In genomic region chr11:68684385-68685356, GRCh38 we compare ENCODE assay signal across 9 cellular contexts. TPM values are rescaled to one million over a fixed set of nuclear protein-coding genes. Genes with fewer than 3 reads are reported as not detected.
A peak's percentile ranks its signal among the peaks of the same experiment; 100 is the strongest.
DNase-seq lines count a peak whose midpoint lies in the region; ATAC-seq and TF ChIP-seq lines count a peak whose summit lies in the region.
"Had no signal": no experiment of that assay in that cellular context is flagged by ENCODE, and none has a peak within 500 bp of the region (broad histone marks: within the 10 kb centered on the region; RNA-seq: fewer than 3 reads in every experiment).

Gene GAL (plus strand): TSS chr11:68684544. CDS start chr11:68684924, 380 bp downstream.

- intact Hi-C loops in MCF 10A (cut with micrococcal nuclease): no loop called here

- TF ChIP-seq CTCF in MCF 10A (IDR thresholded peaks at IDR 0.05; ENCODE audit: unreplicated experiment) (no peak), upper lobe of left lung (IDR thresholded peaks at IDR 0.05) (no peak)

- WGBS in upper lobe of left lung, 2 donors: 10 to 21% methylated on average over 25 to 42 of the region's 113 CpGs

- H3K27ac ChIP-seq in upper lobe of left lung (no peak within 1 kb of the TSS), substantia nigra (ENCODE audit: low read depth, low read length, poor library complexity, severe bottlenecking) (no peak within 1 kb of the TSS)

- CTCF ChIA-PET in MCF 10A (lab: Yijun Ruan, JAX): interaction anchor here (0.7 kb wide), 1 partner anchor 115 kb away, joined by 3 read pairs; no protein-coding TSS in a partner anchor

- DNase-seq in T47D (ENCODE audit: low read depth in 1 of 2, low spot score in 1 of 2) (peak; percentile 20 to 61), MCF 10A (ENCODE audit: unreplicated experiment) (no peak), iPS-NIHi11 (ENCODE audit: low spot score) (peak; percentile 78), upper lobe of left lung (peak in 1 of 2 donors; percentile 85), HT-29 (ENCODE audit: low spot score) (no peak), substantia nigra (lab: John Stamatoyannopoulos, UW) (no peak)
- DNase-seq in activated naive CD8-positive, alpha-beta T cell treated with anti-CD3 and anti-CD28 coated beads, Interleukin-2, amount 10 ng/mL, durations not matched to agents 7 days and 5 days: no peak
- no peak for DNase-seq in activated CD8-positive, alpha-beta memory T cell treated with anti-CD3 and anti-CD28 coated beads for 24 hours
- DNase-seq: NCI-H69 had no signal

- POLR2A ChIA-PET in MCF 10A (lab: Yijun Ruan, JAX): no interaction called here
- POLR2A ChIA-PET in activated naive CD8-positive, alpha-beta T cell treated with anti-CD3 and anti-CD28 coated beads, Interleukin-2, amount 10 ng/mL, durations not matched to agents 7 days and 5 days (lab: Charles Lee): no interaction called here

- no peaks in the 10 kb centered on the region for H3K4me1 Mint-ChIP-seq in MCF 10A (ENCODE audit: insufficient read depth, unreplicated experiment)
- no peaks in the 10 kb centered on the region for H3K4me1 Mint-ChIP-seq in activated naive CD8-positive, alpha-beta T cell treated with anti-CD3 and anti-CD28 coated beads, Interleukin-2, amount 10 ng/mL, durations not matched to agents 7 days and 5 days

- ATAC-seq in activated naive CD8-positive, alpha-beta T cell treated with anti-CD3 and anti-CD28 coated beads, Interleukin-2, amount 10 ng/mL, durations not matched to agents 7 days and 5 days (ENCODE audit: low read depth): peak; percentile 47
- ATAC-seq in upper lobe of left lung (ENCODE audit: low FRiP score in 2 of 2): peak in 1 of 2 donors; percentile 64

- no peak within 1 kb of the TSS for H3K27ac Mint-ChIP-seq in MCF 10A (ENCODE audit: low read depth, unreplicated experiment)
- no peak within 1 kb of the TSS for H3K27ac Mint-ChIP-seq in activated naive CD8-positive, alpha-beta T cell treated with anti-CD3 and anti-CD28 coated beads, Interleukin-2, amount 10 ng/mL, durations not matched to agents 7 days and 5 days

- no peaks in the 10 kb centered on the region for H3K36me3 ChIP-seq in upper lobe of left lung

- H3K4me3 Mint-ChIP-seq in MCF 10A (ENCODE audit: unreplicated experiment): no peak within 1 kb of the TSS
- no peak within 1 kb of the TSS for H3K4me3 Mint-ChIP-seq in activated naive CD8-positive, alpha-beta T cell treated with anti-CD3 and anti-CD28 coated beads, Interleukin-2, amount 10 ng/mL, durations not matched to agents 7 days and 5 days

- H3K27me3 Mint-ChIP-seq in MCF 10A (ENCODE audit: insufficient read depth, unreplicated experiment): peaks cover 56% of the 10 kb centered on the region
- H3K27me3 Mint-ChIP-seq in activated naive CD8-positive, alpha-beta T cell treated with anti-CD3 and anti-CD28 coated beads, Interleukin-2, amount 10 ng/mL, durations not matched to agents 7 days and 5 days: peaks cover 63% of the 10 kb centered on the region

- in situ Hi-C loops in T47D (cut with HindIII; ENCODE audit: low pct_unique_long_range_greater_than_20kb, low sequenced_read_pairs): no loop called here

- H3K9me3 Mint-ChIP-seq in MCF 10A (ENCODE audit: unreplicated experiment): no peaks in the 10 kb centered on the region
- no peaks in the 10 kb centered on the region for H3K9me3 Mint-ChIP-seq in activated naive CD8-positive, alpha-beta T cell treated with anti-CD3 and anti-CD28 coated beads, Interleukin-2, amount 10 ng/mL, durations not matched to agents 7 days and 5 days

- peaks cover 10 to 17% (median 13%) of the 10 kb centered on the region in 4 donors for H3K4me1 ChIP-seq in upper lobe of left lung

- no peaks in the 10 kb centered on the region for H3K36me3 Mint-ChIP-seq in MCF 10A (ENCODE audit: insufficient read depth, unreplicated experiment)
- no peaks in the 10 kb centered on the region for H3K36me3 Mint-ChIP-seq in activated naive CD8-positive, alpha-beta T cell treated with anti-CD3 and anti-CD28 coated beads, Interleukin-2, amount 10 ng/mL, durations not matched to agents 7 days and 5 days

- TF ChIP-seq EP300 in upper lobe of left lung (IDR thresholded peaks at IDR 0.05): no peak

- no TSS peak for BruUV-seq in MCF 10A (replicated peaks; lab: Mats Ljungman, UMichigan)

- H3K27me3 ChIP-seq in upper lobe of left lung: peaks cover 0 to 29% (median 22%) of the 10 kb centered on the region in 4 donors

- no peak for TF ChIP-seq POLR2A in upper lobe of left lung (IDR thresholded peaks at IDR 0.05)

- H3K9me3 ChIP-seq in upper lobe of left lung: no peaks in the 10 kb centered on the region

- H3K4me3 ChIP-seq in upper lobe of left lung: peak within 1 kb of the TSS in 3 of 4 donors; percentile 29 to 46 (median 41)

RNA-seq across cellular contexts. Expression of gene GAL, which starts in this region (rescaled TPM):
- not detected in 2 replicates for total RNA-seq in MCF 10A (2022)
- not detected for total RNA-seq in activated naive CD8-positive, alpha-beta T cell treated with anti-CD3 and anti-CD28 coated beads, Interleukin-2, amount 10 ng/mL, durations not matched to agents 7 days and 5 days
- total RNA-seq in upper lobe of left lung: under 1 TPM in 2 of 6 donors, not detected in 4; 0.54 TPM
- not detected in 2 replicates for total RNA-seq in HT-29 (2014; rRNA removed; shearing (Covaris generic))

Comparison
In these comparisons a context has a peak if more than half of its experiments do, and no peak if none do; other contexts are left out.
1. DNase-seq: peak in T47D (2 of 2) and iPS-NIHi11 (single experiment); none in MCF 10A (single experiment), activated naive CD8-positive, alpha-beta T cell treated with anti-CD3 and anti-CD28 coated beads, Interleukin-2, amount 10 ng/mL, durations not matched to agents 7 days and 5 days (single experiment), activated CD8-positive, alpha-beta memory T cell treated with anti-CD3 and anti-CD28 coated beads for 24 hours (single experiment), HT-29 (single experiment) and substantia nigra (0 of 49).
2. Peak in ATAC-seq in activated naive CD8-positive, alpha-beta T cell treated with anti-CD3 and anti-CD28 coated beads, Interleukin-2, amount 10 ng/mL, durations not matched to agents 7 days and 5 days; RNA of the gene not detected or under 1 TPM.